8 cellular contexts compared by ENCODE assay signal in genomic region chr3:152200476-152201422, GRCh38.
DNase-seq lines count a peak whose midpoint lies in the region; ATAC-seq and TF ChIP-seq lines count a peak whose summit lies in the region.
"Had no signal": no experiment of that assay in that cellular context is flagged by ENCODE, and none has a peak within 500 bp of the region (broad histone marks: within the 10 kb centered on the region; RNA-seq: fewer than 3 reads in every experiment).

No MANE protein-coding gene starts in this region.

- in situ Hi-C loops in GM23248 (cut with MboI) = no loop called here

- peak overlapping the region; percentile 74 for H2AFZ ChIP-seq in GM23248

- ATAC-seq in GM18519 (IDR thresholded peaks at IDR 0.05; ENCODE audit: low FRiP score, unreplicated experiment) = no peak

- H3K27me3 ChIP-seq in GM23248 (replicated peaks; ENCODE audit: insufficient read depth) (no peaks in the 10 kb centered on the region), cardiac muscle cell (no peaks in the 10 kb centered on the region), stomach smooth muscle (ENCODE audit: control insufficient read depth in 1 of 2, insufficient read depth in 2 of 2, low read length in 2 of 2) (no peaks in the 10 kb centered on the region), endodermal cell (ENCODE audit: control insufficient read depth, insufficient read depth, low read length, poor library complexity, severe bottlenecking) (peaks cover 23% of the 10 kb centered on the region)

- H3K36me3 ChIP-seq in GM23248 (ENCODE audit: low read depth) (no peaks in the 10 kb centered on the region), cardiac muscle cell (no peaks in the 10 kb centered on the region), stomach smooth muscle (ENCODE audit: control insufficient read depth in 2 of 2, insufficient read depth in 2 of 2, low read length in 2 of 2) (no peaks in the 10 kb centered on the region), endodermal cell (ENCODE audit: control insufficient read depth, insufficient read depth, low read length) (no peaks in the 10 kb centered on the region)

- H3K9ac ChIP-seq in GM23248 = 0 out of 2 replicates have a peak overlapping the region, but pooled peaks have one; percentile 21
- H3K9ac ChIP-seq in stomach smooth muscle (ENCODE audit: low read length in 2 of 2) = peak overlapping the region; percentile 22 to 47
- no peak overlapping the region for H3K9ac ChIP-seq in endodermal cell (ENCODE audit: extremely low read depth, low read length, poor library complexity, severe bottlenecking)

- H3K4me3 Mint-ChIP-seq in endodermal cell = no peak overlapping the region

- H3K27ac ChIP-seq in GM23248 (no peak overlapping the region), cardiac muscle cell (peak overlapping the region; percentile 70), stomach smooth muscle (ENCODE audit: low read length) (peak overlapping the region; percentile 70), endodermal cell (ENCODE audit: low read depth, low read length) (no peak overlapping the region)

- TF ChIP-seq CTCF in cardiac muscle cell (IDR thresholded peaks at IDR 0.05; ENCODE audit: low read depth, low read length) (no peak), endodermal cell (conservative IDR thresholded peaks at IDR 0.05) (no peak)

- H3K36me3 Mint-ChIP-seq in endodermal cell (ENCODE audit: low read depth) = no peaks in the 10 kb centered on the region

- H3K4me3 ChIP-seq in GM23248 (0 out of 2 replicates have a peak overlapping the region, but pooled peaks have one; percentile 6), cardiac muscle cell (no peak overlapping the region), stomach smooth muscle (ENCODE audit: low read length in 2 of 2) (peak overlapping the region; percentile 47 to 60), endodermal cell (ENCODE audit: low read length) (no peak overlapping the region)

- peaks cover 1% of the 10 kb centered on the region for H3K27me3 Mint-ChIP-seq in endodermal cell (ENCODE audit: insufficient read depth)

- no peaks in the 10 kb centered on the region for H3K9me3 ChIP-seq in GM23248 (ENCODE audit: low read depth)
- no peaks in the 10 kb centered on the region for H3K9me3 ChIP-seq in cardiac muscle cell (ENCODE audit: low read depth)
- no peaks in the 10 kb centered on the region for H3K9me3 ChIP-seq in stomach smooth muscle (ENCODE audit: control insufficient read depth in 2 of 2, low read length in 2 of 2)
- H3K9me3 ChIP-seq in endodermal cell (ENCODE audit: control insufficient read depth, low read length) = no peaks in the 10 kb centered on the region

- H4K20me1 ChIP-seq in GM23248 (ENCODE audit: insufficient read depth) = no peaks in the 10 kb centered on the region

- DNase-seq in GM23248 (no peak), RPMI8226 (peak; percentile 70), cardiac muscle cell (ENCODE audit: low read depth in 1 of 2, low spot score in 1 of 2) (peak in 1 of 2 donors; percentile 35), NCI-H345 treated with DMSO at 0.1 percent for 48 hours (lab: John Stamatoyannopoulos, UW; ENCODE audit: unreplicated experiment) (no peak), endodermal cell (no peak)
- DNase-seq: activated CD4-positive, alpha-beta T cell treated with anti-CD3 and anti-CD28 coated beads, Interleukin-2, amount 50 U/mL, for 48 hours had no signal

- H3K79me2 ChIP-seq in GM23248 (ENCODE audit: insufficient read depth) = no peaks in the 10 kb centered on the region

- H3K4me1 ChIP-seq in GM23248 (ENCODE audit: insufficient read depth) = peaks cover 34% of the 10 kb centered on the region
- peaks cover 31% of the 10 kb centered on the region for H3K4me1 ChIP-seq in cardiac muscle cell (ENCODE audit: low read depth)
- H3K4me1 ChIP-seq in stomach smooth muscle (ENCODE audit: control insufficient read depth, insufficient read depth, low read length) = peaks cover 13% of the 10 kb centered on the region
- peaks cover 12% of the 10 kb centered on the region for H3K4me1 ChIP-seq in endodermal cell (ENCODE audit: control insufficient read depth, insufficient read depth, low read length)

- peaks cover 19% of the 10 kb centered on the region; the same call in 1 of the 2 replicates for H3F3A ChIP-seq in GM23248 (ENCODE audit: insufficient read depth)

- no peaks in the 10 kb centered on the region for H3K9me2 ChIP-seq in GM23248 (ENCODE audit: insufficient read depth)

- H3K9me3 Mint-ChIP-seq in endodermal cell = no peaks in the 10 kb centered on the region

- H3K4me1 Mint-ChIP-seq in endodermal cell = peaks cover 33% of the 10 kb centered on the region

- H3K27ac Mint-ChIP-seq in endodermal cell = no peak overlapping the region

- 49 to 54% methylated on average over 3 of the region's 3 CpGs for WGBS in GM23248 (ENCODE audit: low coverage in 1 of 2, low lambda C conversion rate in 2 of 2, missing lambda C conversion rate in 2 of 2), 2 experiments
- WGBS in endodermal cell (ENCODE audit: insufficient coverage in 1 of 2, insufficient read length in 1 of 2), 2 experiments = 79 to 91% methylated on average over 1 to 3 of the region's 3 CpGs

- peak overlapping the region; percentile 8 for H3K4me2 ChIP-seq in GM23248 (ENCODE audit: unreplicated experiment)

Comparison
In these comparisons a context has a peak if more than half of its experiments do, and no peak if none do; other contexts are left out.
1. H3K27ac ChIP-seq: peak in cardiac muscle cell (single experiment) and stomach smooth muscle (single experiment); none in GM23248 (single experiment) and endodermal cell (single experiment).
2. H3K4me3 ChIP-seq: peak in GM23248 (single experiment) and stomach smooth muscle (2 of 2); none in cardiac muscle cell (single experiment) and endodermal cell (single experiment).